In the genomic region with DNA sequence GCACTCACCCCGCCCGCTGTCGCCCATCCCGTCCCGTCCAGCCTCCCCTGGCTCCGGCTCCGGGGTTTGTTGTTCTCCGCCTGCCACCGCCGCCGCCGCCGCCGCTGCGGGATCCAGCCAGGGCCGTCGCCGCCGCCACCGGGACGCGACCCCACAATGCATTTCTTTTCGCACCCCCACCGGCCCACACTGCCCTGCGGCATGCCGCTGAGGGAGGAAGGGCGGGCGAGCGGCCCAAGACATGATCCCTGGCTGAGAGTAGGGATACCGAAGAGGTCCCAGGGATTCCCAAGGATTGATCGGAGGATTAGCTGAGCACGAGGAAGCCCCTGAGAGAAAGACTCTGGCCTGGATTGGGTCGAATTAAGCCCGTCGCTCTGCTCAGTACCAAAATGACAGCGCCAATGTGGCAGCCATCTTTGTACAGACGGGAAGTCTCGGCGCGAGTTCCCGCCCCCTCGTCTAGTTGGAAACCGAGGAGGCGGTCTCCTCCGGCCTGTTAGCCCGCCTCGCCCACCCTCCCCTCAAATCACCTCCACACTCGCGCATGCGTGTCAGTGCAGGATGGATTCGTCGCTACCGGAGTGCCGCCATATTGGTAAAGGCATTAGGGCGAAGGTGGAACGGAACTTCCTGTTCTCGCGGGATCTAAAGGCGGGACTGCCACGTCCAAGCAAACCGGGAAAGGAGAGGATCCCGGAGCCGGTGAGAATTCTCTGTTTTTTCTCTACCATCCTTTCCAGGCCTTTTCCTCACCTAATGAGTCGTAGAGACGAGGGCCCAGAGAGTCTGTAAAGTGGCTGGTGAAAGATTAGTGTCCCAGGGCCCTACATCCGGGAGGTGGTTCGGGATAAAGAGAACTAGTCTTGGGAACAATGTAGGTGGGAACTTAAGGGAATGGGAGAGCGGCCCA, we compare ENCODE assay signal across 1 cellular context.
TF ChIP-seq lines count a peak whose summit lies in the region.

A gene (minus strand): TSS at position 432 of the 913 bp plus-strand sequence. CDS start 189 bp downstream, at position 243.
A gene with protein sequence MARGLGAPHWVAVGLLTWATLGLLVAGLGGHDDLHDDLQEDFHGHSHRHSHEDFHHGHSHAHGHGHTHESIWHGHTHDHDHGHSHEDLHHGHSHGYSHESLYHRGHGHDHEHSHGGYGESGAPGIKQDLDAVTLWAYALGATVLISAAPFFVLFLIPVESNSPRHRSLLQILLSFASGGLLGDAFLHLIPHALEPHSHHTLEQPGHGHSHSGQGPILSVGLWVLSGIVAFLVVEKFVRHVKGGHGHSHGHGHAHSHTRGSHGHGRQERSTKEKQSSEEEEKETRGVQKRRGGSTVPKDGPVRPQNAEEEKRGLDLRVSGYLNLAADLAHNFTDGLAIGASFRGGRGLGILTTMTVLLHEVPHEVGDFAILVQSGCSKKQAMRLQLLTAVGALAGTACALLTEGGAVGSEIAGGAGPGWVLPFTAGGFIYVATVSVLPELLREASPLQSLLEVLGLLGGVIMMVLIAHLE (plus strand): TSS at position 634 of the 913 bp plus-strand sequence. CDS start 379 bp downstream, outside the sequence.

TF ChIP-seq in K562, 482 proteins besides CTCF, POLR2A, EP300 and RAD21 (continued from another document and continues in another):
- TF ChIP-seq, protein P1, sequence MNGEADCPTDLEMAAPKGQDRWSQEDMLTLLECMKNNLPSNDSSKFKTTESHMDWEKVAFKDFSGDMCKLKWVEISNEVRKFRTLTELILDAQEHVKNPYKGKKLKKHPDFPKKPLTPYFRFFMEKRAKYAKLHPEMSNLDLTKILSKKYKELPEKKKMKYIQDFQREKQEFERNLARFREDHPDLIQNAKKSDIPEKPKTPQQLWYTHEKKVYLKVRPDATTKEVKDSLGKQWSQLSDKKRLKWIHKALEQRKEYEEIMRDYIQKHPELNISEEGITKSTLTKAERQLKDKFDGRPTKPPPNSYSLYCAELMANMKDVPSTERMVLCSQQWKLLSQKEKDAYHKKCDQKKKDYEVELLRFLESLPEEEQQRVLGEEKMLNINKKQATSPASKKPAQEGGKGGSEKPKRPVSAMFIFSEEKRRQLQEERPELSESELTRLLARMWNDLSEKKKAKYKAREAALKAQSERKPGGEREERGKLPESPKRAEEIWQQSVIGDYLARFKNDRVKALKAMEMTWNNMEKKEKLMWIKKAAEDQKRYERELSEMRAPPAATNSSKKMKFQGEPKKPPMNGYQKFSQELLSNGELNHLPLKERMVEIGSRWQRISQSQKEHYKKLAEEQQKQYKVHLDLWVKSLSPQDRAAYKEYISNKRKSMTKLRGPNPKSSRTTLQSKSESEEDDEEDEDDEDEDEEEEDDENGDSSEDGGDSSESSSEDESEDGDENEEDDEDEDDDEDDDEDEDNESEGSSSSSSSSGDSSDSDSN (IDR thresholded peaks at IDR 0.05; ENCODE audit: borderline replicate concordance in 1 of 2, low read depth in 2 of 2, low read length in 2 of 2): no peak
- no peak for TF ChIP-seq TCF7L2 (IDR thresholded peaks at IDR 0.05; ENCODE audit: low read depth, low read length)
- no peak; the same call in 1 of the 2 replicates for TF ChIP-seq LARP7 (IDR thresholded peaks at IDR 0.05)
- TF ChIP-seq, protein P2, sequence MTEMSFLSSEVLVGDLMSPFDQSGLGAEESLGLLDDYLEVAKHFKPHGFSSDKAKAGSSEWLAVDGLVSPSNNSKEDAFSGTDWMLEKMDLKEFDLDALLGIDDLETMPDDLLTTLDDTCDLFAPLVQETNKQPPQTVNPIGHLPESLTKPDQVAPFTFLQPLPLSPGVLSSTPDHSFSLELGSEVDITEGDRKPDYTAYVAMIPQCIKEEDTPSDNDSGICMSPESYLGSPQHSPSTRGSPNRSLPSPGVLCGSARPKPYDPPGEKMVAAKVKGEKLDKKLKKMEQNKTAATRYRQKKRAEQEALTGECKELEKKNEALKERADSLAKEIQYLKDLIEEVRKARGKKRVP (CRISPR knock-in tag; IDR thresholded peaks at IDR 0.05): 0 out of 2 replicates have a peak, but pooled peaks have one; percentile 9
- TF ChIP-seq CREB1 (IDR thresholded peaks at IDR 0.05): peak; percentile 82
- TF ChIP-seq CREB1 (CRISPR knock-in tag; IDR thresholded peaks at IDR 0.05): peak; percentile 59
- no peak for TF ChIP-seq NFYB (IDR thresholded peaks at IDR 0.05; ENCODE audit: extremely low read depth, insufficient read length)
- TF ChIP-seq THRAP3 (IDR thresholded peaks at IDR 0.05; ENCODE audit: borderline replicate concordance): no peak
- TF ChIP-seq GATAD2B (IDR thresholded peaks at IDR 0.05; ENCODE audit: borderline replicate concordance): no peak
- TF ChIP-seq, protein P3, sequence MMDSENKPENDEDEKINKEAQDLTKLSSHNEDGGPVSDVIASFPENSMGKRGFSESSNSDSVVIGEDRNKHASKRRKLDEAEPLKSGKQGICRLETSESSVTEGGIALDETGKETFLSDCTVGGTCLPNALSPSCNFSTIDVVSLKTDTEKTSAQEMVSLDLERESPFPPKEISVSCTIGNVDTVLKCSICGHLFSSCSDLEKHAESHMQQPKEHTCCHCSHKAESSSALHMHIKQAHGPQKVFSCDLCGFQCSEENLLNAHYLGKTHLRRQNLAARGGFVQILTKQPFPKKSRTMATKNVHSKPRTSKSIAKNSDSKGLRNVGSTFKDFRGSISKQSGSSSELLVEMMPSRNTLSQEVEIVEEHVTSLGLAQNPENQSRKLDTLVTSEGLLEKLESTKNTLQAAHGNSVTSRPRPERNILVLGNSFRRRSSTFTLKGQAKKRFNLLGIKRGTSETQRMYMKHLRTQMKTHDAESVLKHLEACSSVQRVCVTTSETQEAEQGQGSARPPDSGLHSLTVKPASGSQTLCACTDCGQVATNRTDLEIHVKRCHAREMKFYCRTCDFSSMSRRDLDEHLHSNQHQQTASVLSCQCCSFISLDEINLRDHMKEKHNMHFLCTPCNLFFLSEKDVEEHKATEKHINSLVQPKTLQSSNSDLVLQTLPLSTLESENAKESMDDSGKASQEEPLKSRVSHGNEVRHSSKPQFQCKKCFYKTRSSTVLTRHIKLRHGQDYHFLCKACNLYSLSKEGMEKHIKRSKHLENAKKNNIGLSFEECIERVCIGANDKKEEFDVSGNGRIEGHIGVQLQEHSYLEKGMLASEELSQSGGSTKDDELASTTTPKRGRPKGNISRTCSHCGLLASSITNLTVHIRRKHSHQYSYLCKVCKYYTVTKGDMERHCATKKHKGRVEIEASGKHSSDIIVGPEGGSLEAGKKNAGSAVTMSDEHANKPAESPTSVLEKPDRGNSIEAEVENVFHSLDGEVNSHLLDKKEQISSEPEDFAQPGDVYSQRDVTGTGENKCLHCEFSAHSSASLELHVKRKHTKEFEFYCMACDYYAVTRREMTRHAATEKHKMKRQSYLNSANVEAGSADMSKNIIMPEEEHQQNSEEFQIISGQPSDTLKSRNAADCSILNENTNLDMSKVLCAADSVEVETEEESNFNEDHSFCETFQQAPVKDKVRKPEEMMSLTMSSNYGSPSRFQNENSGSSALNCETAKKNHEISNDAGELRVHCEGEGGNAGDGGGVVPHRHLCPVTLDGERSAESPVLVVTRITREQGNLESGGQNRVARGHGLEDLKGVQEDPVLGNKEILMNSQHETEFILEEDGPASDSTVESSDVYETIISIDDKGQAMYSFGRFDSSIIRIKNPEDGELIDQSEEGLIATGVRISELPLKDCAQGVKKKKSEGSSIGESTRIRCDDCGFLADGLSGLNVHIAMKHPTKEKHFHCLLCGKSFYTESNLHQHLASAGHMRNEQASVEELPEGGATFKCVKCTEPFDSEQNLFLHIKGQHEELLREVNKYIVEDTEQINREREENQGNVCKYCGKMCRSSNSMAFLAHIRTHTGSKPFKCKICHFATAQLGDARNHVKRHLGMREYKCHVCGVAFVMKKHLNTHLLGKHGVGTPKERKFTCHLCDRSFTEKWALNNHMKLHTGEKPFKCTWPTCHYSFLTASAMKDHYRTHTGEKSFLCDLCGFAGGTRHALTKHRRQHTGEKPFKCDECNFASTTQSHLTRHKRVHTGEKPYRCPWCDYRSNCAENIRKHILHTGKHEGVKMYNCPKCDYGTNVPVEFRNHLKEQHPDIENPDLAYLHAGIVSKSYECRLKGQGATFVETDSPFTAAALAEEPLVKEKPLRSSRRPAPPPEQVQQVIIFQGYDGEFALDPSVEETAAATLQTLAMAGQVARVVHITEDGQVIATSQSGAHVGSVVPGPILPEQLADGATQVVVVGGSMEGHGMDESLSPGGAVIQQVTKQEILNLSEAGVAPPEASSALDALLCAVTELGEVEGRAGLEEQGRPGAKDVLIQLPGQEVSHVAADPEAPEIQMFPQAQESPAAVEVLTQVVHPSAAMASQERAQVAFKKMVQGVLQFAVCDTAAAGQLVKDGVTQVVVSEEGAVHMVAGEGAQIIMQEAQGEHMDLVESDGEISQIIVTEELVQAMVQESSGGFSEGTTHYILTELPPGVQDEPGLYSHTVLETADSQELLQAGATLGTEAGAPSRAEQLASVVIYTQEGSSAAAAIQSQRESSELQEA (IDR thresholded peaks at IDR 0.05; ENCODE audit: low read depth): no peak
- no peak for TF ChIP-seq ZC3H8 (IDR thresholded peaks at IDR 0.05)
- TF ChIP-seq MTF1 (CRISPR knock-in tag; IDR thresholded peaks at IDR 0.05; ENCODE audit: borderline replicate concordance): no peak; the same call in 1 of the 2 replicates
- no peak for TF ChIP-seq PRMT5 (CRISPR knock-in tag; IDR thresholded peaks at IDR 0.05)
- peak; percentile 80 for TF ChIP-seq NCOR1 (IDR thresholded peaks at IDR 0.05)
- TF ChIP-seq PRPF4 (IDR thresholded peaks at IDR 0.05; ENCODE audit: insufficient read depth, low read depth, low read length, poor library complexity, severe bottlenecking): no peak
- TF ChIP-seq, protein P4, sequence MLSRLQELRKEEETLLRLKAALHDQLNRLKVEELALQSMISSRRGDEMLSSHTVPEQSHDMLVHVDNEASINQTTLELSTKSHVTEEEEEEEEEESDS (CRISPR knock-in tag; IDR thresholded peaks at IDR 0.05): no peak
- TF ChIP-seq STAT5A (IDR thresholded peaks at IDR 0.05; ENCODE audit: borderline replicate concordance, low read length): peak; percentile 25; the same call in 1 of the 2 replicates
- peak; percentile 33 for TF ChIP-seq FOSL1 (tag; conservative IDR thresholded peaks at IDR 0.05)
- TF ChIP-seq PYGO2 (tag; IDR thresholded peaks at IDR 0.05): no peak
- TF ChIP-seq, protein P5, sequence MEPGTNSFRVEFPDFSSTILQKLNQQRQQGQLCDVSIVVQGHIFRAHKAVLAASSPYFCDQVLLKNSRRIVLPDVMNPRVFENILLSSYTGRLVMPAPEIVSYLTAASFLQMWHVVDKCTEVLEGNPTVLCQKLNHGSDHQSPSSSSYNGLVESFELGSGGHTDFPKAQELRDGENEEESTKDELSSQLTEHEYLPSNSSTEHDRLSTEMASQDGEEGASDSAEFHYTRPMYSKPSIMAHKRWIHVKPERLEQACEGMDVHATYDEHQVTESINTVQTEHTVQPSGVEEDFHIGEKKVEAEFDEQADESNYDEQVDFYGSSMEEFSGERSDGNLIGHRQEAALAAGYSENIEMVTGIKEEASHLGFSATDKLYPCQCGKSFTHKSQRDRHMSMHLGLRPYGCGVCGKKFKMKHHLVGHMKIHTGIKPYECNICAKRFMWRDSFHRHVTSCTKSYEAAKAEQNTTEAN (CRISPR knock-in tag; IDR thresholded peaks at IDR 0.05): 0 out of 2 replicates have a peak, but pooled peaks have one; percentile 59
- no peak for TF ChIP-seq NFIX (CRISPR knock-in tag; IDR thresholded peaks at IDR 0.05; ENCODE audit: low read depth)
- TF ChIP-seq, protein P6, sequence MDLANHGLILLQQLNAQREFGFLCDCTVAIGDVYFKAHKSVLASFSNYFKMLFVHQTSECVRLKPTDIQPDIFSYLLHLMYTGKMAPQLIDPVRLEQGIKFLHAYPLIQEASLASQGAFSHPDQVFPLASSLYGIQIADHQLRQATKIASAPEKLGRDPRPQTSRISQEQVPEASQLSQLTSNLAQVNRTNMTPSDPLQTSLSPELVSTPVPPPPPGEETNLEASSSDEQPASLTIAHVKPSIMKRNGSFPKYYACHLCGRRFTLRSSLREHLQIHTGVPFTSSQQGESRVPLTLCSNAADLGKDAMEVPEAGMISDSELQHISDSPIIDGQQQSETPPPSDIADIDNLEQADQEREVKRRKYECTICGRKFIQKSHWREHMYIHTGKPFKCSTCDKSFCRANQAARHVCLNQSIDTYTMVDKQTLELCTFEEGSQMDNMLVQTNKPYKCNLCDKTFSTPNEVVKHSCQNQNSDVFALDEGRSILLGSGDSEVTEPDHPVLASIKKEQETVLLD (IDR thresholded peaks at IDR 0.05): peak; percentile 97
- TF ChIP-seq CBFA2T2 (conservative IDR thresholded peaks at IDR 0.05): no peak
- TF ChIP-seq CBFB (CRISPR knock-in tag; IDR thresholded peaks at IDR 0.05): peak; percentile 90; the same call in 1 of the 2 replicates
- no peak for TF ChIP-seq ADNP (tag; IDR thresholded peaks at IDR 0.05)
- TF ChIP-seq ZFP30 (CRISPR knock-in tag; IDR thresholded peaks at IDR 0.05; ENCODE audit: borderline replicate concordance): no peak
- no peak; the same call in 1 of the 2 replicates for TF ChIP-seq BACH1 (tag; IDR thresholded peaks at IDR 0.05)
- TF ChIP-seq, protein P7, sequence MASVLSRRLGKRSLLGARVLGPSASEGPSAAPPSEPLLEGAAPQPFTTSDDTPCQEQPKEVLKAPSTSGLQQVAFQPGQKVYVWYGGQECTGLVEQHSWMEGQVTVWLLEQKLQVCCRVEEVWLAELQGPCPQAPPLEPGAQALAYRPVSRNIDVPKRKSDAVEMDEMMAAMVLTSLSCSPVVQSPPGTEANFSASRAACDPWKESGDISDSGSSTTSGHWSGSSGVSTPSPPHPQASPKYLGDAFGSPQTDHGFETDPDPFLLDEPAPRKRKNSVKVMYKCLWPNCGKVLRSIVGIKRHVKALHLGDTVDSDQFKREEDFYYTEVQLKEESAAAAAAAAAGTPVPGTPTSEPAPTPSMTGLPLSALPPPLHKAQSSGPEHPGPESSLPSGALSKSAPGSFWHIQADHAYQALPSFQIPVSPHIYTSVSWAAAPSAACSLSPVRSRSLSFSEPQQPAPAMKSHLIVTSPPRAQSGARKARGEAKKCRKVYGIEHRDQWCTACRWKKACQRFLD (CRISPR knock-in tag; IDR thresholded peaks at IDR 0.05): peak; percentile 80; the same call in 1 of the 2 replicates
- TF ChIP-seq, protein P8, sequence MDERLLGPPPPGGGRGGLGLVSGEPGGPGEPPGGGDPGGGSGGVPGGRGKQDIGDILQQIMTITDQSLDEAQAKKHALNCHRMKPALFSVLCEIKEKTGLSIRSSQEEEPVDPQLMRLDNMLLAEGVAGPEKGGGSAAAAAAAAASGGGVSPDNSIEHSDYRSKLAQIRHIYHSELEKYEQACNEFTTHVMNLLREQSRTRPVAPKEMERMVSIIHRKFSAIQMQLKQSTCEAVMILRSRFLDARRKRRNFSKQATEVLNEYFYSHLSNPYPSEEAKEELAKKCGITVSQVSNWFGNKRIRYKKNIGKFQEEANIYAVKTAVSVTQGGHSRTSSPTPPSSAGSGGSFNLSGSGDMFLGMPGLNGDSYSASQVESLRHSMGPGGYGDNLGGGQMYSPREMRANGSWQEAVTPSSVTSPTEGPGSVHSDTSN (CRISPR knock-in tag; IDR thresholded peaks at IDR 0.05; ENCODE audit: low read depth): no peak
- TF ChIP-seq, protein P8 (tag; conservative IDR thresholded peaks at IDR 0.05; ENCODE audit: low read depth): no peak
